Comparison of ENCODE assay signal across 9 cellular contexts in genomic region chr6:149852180-149852579, GRCh38. TPM values are rescaled to one million over a fixed set of nuclear protein-coding genes. Genes with fewer than 3 reads are reported as not detected.
DNase-seq lines count a peak whose midpoint lies in the region; ATAC-seq, FAIRE-seq and TF ChIP-seq lines count a peak whose summit lies in the region.
"Had no signal": no experiment of that assay in that cellular context is flagged by ENCODE, and none has a peak within 500 bp of the region (broad histone marks: within the 10 kb centered on the region; RNA-seq: fewer than 3 reads in every experiment).

No MANE protein-coding gene starts in this region.

- no peak overlapping the region for H3K4me3 ChIP-seq in keratinocyte (ENCODE audit: control insufficient read depth in 2 of 3, extremely low read depth in 1 of 3, insufficient read depth in 2 of 3, low read depth in 1 of 3, low read length in 3 of 3)
- H3K4me3 ChIP-seq in CD8-positive, alpha-beta T cell (ENCODE audit: low read depth, low read length), result no peak overlapping the region

- dilution Hi-C loops in keratinocyte (cut with MboI; ENCODE audit: extremely low pct_ligation_motif_present, low sequenced_read_pairs), result no loop called here

- H3K9me1 ChIP-seq in keratinocyte (ENCODE audit: control insufficient read depth, extremely low read depth, insufficient read depth, low read length), result peaks cover 3% of the 10 kb centered on the region

- DNase-seq in COLO668 (lab: John Stamatoyannopoulos, UW; ENCODE audit: unreplicated experiment), result peak; percentile 14
- peak; percentile 30 for DNase-seq in HCEC 1CT
- peak; percentile 53 for DNase-seq in SK-MEL-5 (ENCODE audit: low read depth, low spot score)
- no peak for DNase-seq in keratinocyte (ENCODE audit: low read depth, low spot score)
- DNase-seq in CD8-positive, alpha-beta T cell, result no peak
- no peak for DNase-seq in anterior cingulate cortex (lab: John Stamatoyannopoulos, UW)
- DNase-seq in SKM-1 (lab: John Stamatoyannopoulos, UW; ENCODE audit: unreplicated experiment), result no peak

- H3K27me3 Mint-ChIP-seq in CD8-positive, alpha-beta T cell (ENCODE audit: low read depth), result peaks cover 18% of the 10 kb centered on the region

- FAIRE-seq in keratinocyte (lab: Jason Lieb, UNC), result no peak

- no peak for ATAC-seq in CD8-positive, alpha-beta T cell
- no peak for ATAC-seq in GM18498 (IDR thresholded peaks at IDR 0.05; ENCODE audit: unreplicated experiment)

- intact Hi-C loops in CD8-positive, alpha-beta T cell (cut with DNase I, micrococcal nuclease), result no loop called here

- H3K4me2 ChIP-seq in keratinocyte (ENCODE audit: control insufficient read depth, extremely low read depth, insufficient read depth, low read depth, low read length), result peak overlapping the region; percentile 31

- TF ChIP-seq CTCF in keratinocyte (optimal IDR thresholded peaks at IDR 0.05 in 1 of 3, IDR thresholded peaks at IDR 0.05 in 1 of 3, conservative IDR thresholded peaks at IDR 0.05 in 1 of 3; ENCODE audit: extremely low read depth in 1 of 3, insufficient read depth in 2 of 3, low read length in 3 of 3), result no peak
- no peak for TF ChIP-seq CTCF in CD8-positive, alpha-beta T cell (IDR thresholded peaks at IDR 0.05)

- no peaks in the 10 kb centered on the region for H3K27me3 ChIP-seq in keratinocyte (ENCODE audit: control insufficient read depth, extremely low read depth, insufficient read depth, low read length)
- H3K27me3 ChIP-seq in CD8-positive, alpha-beta T cell (ENCODE audit: insufficient read depth, low read length), result no peaks in the 10 kb centered on the region

- peaks cover 9% of the 10 kb centered on the region for H3K79me2 ChIP-seq in keratinocyte (ENCODE audit: control insufficient read depth, insufficient read depth, low read length)

- H3K4me1 ChIP-seq in keratinocyte (ENCODE audit: control insufficient read depth, extremely low read depth, insufficient read depth, low read length), result peaks cover 60% of the 10 kb centered on the region
- peaks cover 3% of the 10 kb centered on the region for H3K4me1 ChIP-seq in CD8-positive, alpha-beta T cell (ENCODE audit: insufficient read depth, low read length)

- H3K27ac Mint-ChIP-seq in CD8-positive, alpha-beta T cell, result no peak overlapping the region

- no peaks in the 10 kb centered on the region for H3K36me3 Mint-ChIP-seq in CD8-positive, alpha-beta T cell

- peak overlapping the region; percentile 65 for H3K27ac ChIP-seq in keratinocyte (ENCODE audit: control insufficient read depth, insufficient read depth, low read length)
- H3K27ac ChIP-seq in CD8-positive, alpha-beta T cell (ENCODE audit: low read depth, low read length), result no peak overlapping the region
- H3K27ac ChIP-seq: neutrophil had no signal

- H3K4me1 Mint-ChIP-seq in CD8-positive, alpha-beta T cell (ENCODE audit: low read depth), result no peaks in the 10 kb centered on the region

- H2AFZ ChIP-seq in keratinocyte (ENCODE audit: control insufficient read depth, low read length), result peak overlapping the region; percentile 45

- H3K9ac ChIP-seq in keratinocyte (ENCODE audit: control insufficient read depth, extremely low read depth, insufficient read depth, low read length), result peak overlapping the region; percentile 46

- peaks cover 1 to 7% of the 10 kb centered on the region in 2 experiments for H3K36me3 ChIP-seq in keratinocyte (ENCODE audit: control insufficient read depth in 2 of 2, extremely low read depth in 1 of 2, insufficient read depth in 2 of 2, low read length in 2 of 2)
- no peaks in the 10 kb centered on the region for H3K36me3 ChIP-seq in CD8-positive, alpha-beta T cell (ENCODE audit: insufficient read depth, low read length)
- H3K36me3 ChIP-seq: neutrophil had no signal

- in situ Hi-C loops in SK-MEL-5 (cut with HindIII; ENCODE audit: low pct_unique_long_range_greater_than_20kb, low sequenced_read_pairs), result no loop called here

- H4K20me1 ChIP-seq in keratinocyte (ENCODE audit: control insufficient read depth, extremely low read depth, insufficient read depth, low read length), result peaks cover 3% of the 10 kb centered on the region

- H3K4me3 Mint-ChIP-seq in CD8-positive, alpha-beta T cell, result no peak overlapping the region

- CTCF ChIA-PET in CD8-positive, alpha-beta T cell (lab: Charles Lee), result interaction anchor here (0.6 to 1.7 kb wide), 2 partner anchors 9 to 12 kb away, joined by 3 to 7 read pairs; no protein-coding TSS in a partner anchor

- H3K9me3 ChIP-seq in keratinocyte (ENCODE audit: control insufficient read depth, low read depth, low read length), result no peaks in the 10 kb centered on the region
- H3K9me3 ChIP-seq in CD8-positive, alpha-beta T cell (ENCODE audit: low read length), result no peaks in the 10 kb centered on the region
- H3K9me3 ChIP-seq: neutrophil had no signal

- POLR2A ChIA-PET in CD8-positive, alpha-beta T cell (lab: Charles Lee), result no interaction called here

- H3K9me3 Mint-ChIP-seq in CD8-positive, alpha-beta T cell, result no peaks in the 10 kb centered on the region

RNA-seq across cellular contexts. Expression of gene LRP11, which starts 12.0 kb away (rescaled TPM):
- 25.5 and 27.3 TPM in 2 replicates for total RNA-seq in SK-MEL-5 (2014; rRNA removed; shearing (Covaris generic))
- polyA plus RNA-seq in SK-MEL-5 (2015; cell fraction: cytosol; rRNA removed), result 29.9 and 36.8 TPM in 2 replicates
- polyA plus RNA-seq in SK-MEL-5 (2015; cell fraction: nucleus; rRNA removed), result 13.4 and 18.6 TPM in 2 replicates
- polyA plus RNA-seq in keratinocyte, result 26.4 to 49.2 TPM (median 31.1 TPM) in 3 replicates
- 48.7 TPM for polyA plus RNA-seq in keratinocyte (2011; ENCODE audit: low read depth)
- polyA plus RNA-seq in keratinocyte (2011; cell fraction: cytosol; rRNA removed), result 23.3 and 33.9 TPM in 2 replicates
- 44.9 and 52.7 TPM in 2 replicates for polyA plus RNA-seq in keratinocyte (2011; cell fraction: nucleus; rRNA removed)
- polyA plus RNA-seq in keratinocyte (2012; ENCODE audit: low replicate concordance), result 25.2 and 70.7 TPM in 2 replicates
- 46.2 to 99.9 TPM (median 57.1 TPM) in 3 replicates for polyA minus RNA-seq in keratinocyte
- 46.0 TPM for polyA minus RNA-seq in keratinocyte (2011; cell fraction: cytosol; rRNA and poly(A)+ RNA removed)
- polyA minus RNA-seq in keratinocyte (2011; cell fraction: nucleus; rRNA and poly(A)+ RNA removed), result 46.4 and 66.9 TPM in 2 replicates
- under 1 TPM in 1 of 2 experiments, not detected in 1; 0.17 TPM for total RNA-seq in CD8-positive, alpha-beta T cell

RNA-seq across cellular contexts. Expression of gene RAET1E, which starts 45.7 kb away (rescaled TPM):
- total RNA-seq in SK-MEL-5 (2014; rRNA removed; shearing (Covaris generic)), result not detected in 2 replicates
- not detected in 2 replicates for polyA plus RNA-seq in SK-MEL-5 (2015; cell fraction: cytosol; rRNA removed)
- polyA plus RNA-seq in SK-MEL-5 (2015; cell fraction: nucleus; rRNA removed), result not detected in 2 replicates
- polyA plus RNA-seq in keratinocyte, result 8.4 to 24.9 TPM (median 14.0 TPM) in 3 replicates
- 19.2 TPM for polyA plus RNA-seq in keratinocyte (2011; ENCODE audit: low read depth)
- 7.7 and 14.8 TPM in 2 replicates for polyA plus RNA-seq in keratinocyte (2011; cell fraction: cytosol; rRNA removed)
- 29.0 and 31.6 TPM in 2 replicates for polyA plus RNA-seq in keratinocyte (2011; cell fraction: nucleus; rRNA removed)
- polyA plus RNA-seq in keratinocyte (2012; ENCODE audit: low replicate concordance), result 4.6 and 45.2 TPM in 2 replicates
- 2.3 to 20.6 TPM (median 5.9 TPM) in 3 replicates for polyA minus RNA-seq in keratinocyte
- polyA minus RNA-seq in keratinocyte (2011; cell fraction: cytosol; rRNA and poly(A)+ RNA removed), result 2.3 TPM
- 10.4 and 15.0 TPM in 2 replicates for polyA minus RNA-seq in keratinocyte (2011; cell fraction: nucleus; rRNA and poly(A)+ RNA removed)
- not detected for total RNA-seq in CD8-positive, alpha-beta T cell

Comparison
In these comparisons a context has a peak if more than half of its experiments do, and no peak if none do; other contexts are left out.
1. DNase-seq: peak in COLO668 (single experiment), HCEC 1CT (single experiment) and SK-MEL-5 (single experiment); none in keratinocyte (single experiment), CD8-positive, alpha-beta T cell (0 of 7), anterior cingulate cortex (0 of 58) and SKM-1 (single experiment).
2. RNA of gene LRP11, which starts 12.0 kb away (total RNA-seq): 25.5 to 27.3 TPM in SK-MEL-5; 0.17 TPM in CD8-positive, alpha-beta T cell; every median in the first group is over 10 times any median in the second.